Comparison of ENCODE assay signal across 9 cellular contexts in genomic region chr20:46174469-46175126, GRCh38. TPM values are rescaled to one million over a fixed set of nuclear protein-coding genes. Genes with fewer than 3 reads are reported as not detected.
DNase-seq lines count a peak whose midpoint lies in the region; ATAC-seq and TF ChIP-seq lines count a peak whose summit lies in the region.
"Had no signal": no experiment of that assay in that cellular context is flagged by ENCODE, and none has a peak within 500 bp of the region (broad histone marks: within the 10 kb centered on the region; RNA-seq: fewer than 3 reads in every experiment).

No MANE protein-coding gene starts in this region.

- no peaks in the 10 kb centered on the region for H3K9me3 Mint-ChIP-seq in HFFc6
- H3K9me3 Mint-ChIP-seq in activated naive CD8-positive, alpha-beta T cell treated with anti-CD3 and anti-CD28 coated beads, Interleukin-2, amount 10 ng/mL, durations not matched to agents 7 days and 5 days, result no peaks in the 10 kb centered on the region
- H3K9me3 Mint-ChIP-seq: dendritic cell treated with granulocyte-macrophage colony-stimulating factor and Interleukin-4, amounts not matched to agents 40 ng/mL and 50 ng/mL, for 4 days had no signal

- peak; percentile 95 for ATAC-seq in SK-N-SH treated with all-trans-retinoic acid at 6 μM for 48 hours
- peak; percentile 86 for ATAC-seq in activated naive CD8-positive, alpha-beta T cell treated with anti-CD3 and anti-CD28 coated beads, Interleukin-2, amount 10 ng/mL, durations not matched to agents 7 days and 5 days (ENCODE audit: low read depth)
- ATAC-seq in HG03039 (IDR thresholded peaks at IDR 0.05; ENCODE audit: unreplicated experiment), result no peak
- no peak for ATAC-seq in HG03159 (IDR thresholded peaks at IDR 0.05; ENCODE audit: unreplicated experiment)

- no peak overlapping the region for H3K4me3 Mint-ChIP-seq in HFFc6
- H3K4me3 Mint-ChIP-seq in activated naive CD8-positive, alpha-beta T cell treated with anti-CD3 and anti-CD28 coated beads, Interleukin-2, amount 10 ng/mL, durations not matched to agents 7 days and 5 days, result no peak overlapping the region
- H3K4me3 Mint-ChIP-seq: dendritic cell treated with granulocyte-macrophage colony-stimulating factor and Interleukin-4, amounts not matched to agents 40 ng/mL and 50 ng/mL, for 4 days had no signal

- peak overlapping the region in 1 of 2 donors; percentile 2 for H3K4me3 ChIP-seq in right atrium auricular region
- H3K4me3 ChIP-seq in skeletal muscle cell (ENCODE audit: low read depth, low read length), result no peak overlapping the region

- peak; percentile 60 for TF ChIP-seq CTCF in HFFc6 (IDR thresholded peaks at IDR 0.05)
- peak; percentile 53 to 74 for TF ChIP-seq CTCF in right atrium auricular region (IDR thresholded peaks at IDR 0.05)

- peaks cover 41% of the 10 kb centered on the region for H3K27me3 Mint-ChIP-seq in HFFc6 (ENCODE audit: insufficient read depth)
- peaks cover 46% of the 10 kb centered on the region for H3K27me3 Mint-ChIP-seq in activated naive CD8-positive, alpha-beta T cell treated with anti-CD3 and anti-CD28 coated beads, Interleukin-2, amount 10 ng/mL, durations not matched to agents 7 days and 5 days

- no peaks in the 10 kb centered on the region for H3K36me3 Mint-ChIP-seq in HFFc6 (ENCODE audit: low read depth)
- H3K36me3 Mint-ChIP-seq in activated naive CD8-positive, alpha-beta T cell treated with anti-CD3 and anti-CD28 coated beads, Interleukin-2, amount 10 ng/mL, durations not matched to agents 7 days and 5 days, result no peaks in the 10 kb centered on the region

- DNase-seq in HFFc6 (no peak), right atrium auricular region (ENCODE audit: low spot score) (peak; percentile 64), skeletal muscle cell (ENCODE audit: low read depth) (peak; percentile 0), NCI-H1048 (lab: John Stamatoyannopoulos, UW) (no peak)
- peak; percentile 80 for DNase-seq in activated naive CD8-positive, alpha-beta T cell treated with anti-CD3 and anti-CD28 coated beads, Interleukin-2, amount 10 ng/mL, durations not matched to agents 7 days and 5 days

- H3K27ac ChIP-seq in right atrium auricular region, result no peak overlapping the region

- H3K27ac Mint-ChIP-seq in HFFc6, result no peak overlapping the region
- H3K27ac Mint-ChIP-seq in activated naive CD8-positive, alpha-beta T cell treated with anti-CD3 and anti-CD28 coated beads, Interleukin-2, amount 10 ng/mL, durations not matched to agents 7 days and 5 days, result no peak overlapping the region
- H3K27ac Mint-ChIP-seq: dendritic cell treated with granulocyte-macrophage colony-stimulating factor and Interleukin-4, amounts not matched to agents 40 ng/mL and 50 ng/mL, for 4 days had no signal

- no peaks in the 10 kb centered on the region for H3K4me1 ChIP-seq in right atrium auricular region

- peaks cover 0 to 10% of the 10 kb centered on the region in 2 donors for H3K27me3 ChIP-seq in right atrium auricular region

- H3K9me3 ChIP-seq in right atrium auricular region, result no peaks in the 10 kb centered on the region

- no peaks in the 10 kb centered on the region for H3K36me3 ChIP-seq in right atrium auricular region

- H3K4me1 Mint-ChIP-seq in HFFc6 (ENCODE audit: low read depth), result no peaks in the 10 kb centered on the region
- H3K4me1 Mint-ChIP-seq in activated naive CD8-positive, alpha-beta T cell treated with anti-CD3 and anti-CD28 coated beads, Interleukin-2, amount 10 ng/mL, durations not matched to agents 7 days and 5 days, result peaks cover 3% of the 10 kb centered on the region

- POLR2A ChIA-PET in activated naive CD8-positive, alpha-beta T cell treated with anti-CD3 and anti-CD28 coated beads, Interleukin-2, amount 10 ng/mL, durations not matched to agents 7 days and 5 days (lab: Charles Lee), result no interaction called here

TF ChIP-seq in SK-N-SH treated with all-trans-retinoic acid at 6 μM for 48 hours, 23 proteins besides CTCF, POLR2A, EP300 and RAD21:
- no peak for TF ChIP-seq CSRNP3 (CRISPR knock-in tag; IDR thresholded peaks at IDR 0.05)
- no peak for TF ChIP-seq POU6F1 (CRISPR knock-in tag; IDR thresholded peaks at IDR 0.05; ENCODE audit: borderline replicate concordance, low read depth)
- TF ChIP-seq CSDC2 (CRISPR knock-in tag; IDR thresholded peaks at IDR 0.05), result no peak
- TF ChIP-seq ZNF8 (CRISPR knock-in tag; IDR thresholded peaks at IDR 0.05), result no peak
- no peak for TF ChIP-seq ZNF70 (CRISPR knock-in tag; IDR thresholded peaks at IDR 0.05)
- TF ChIP-seq ZFP30 (CRISPR knock-in tag; IDR thresholded peaks at IDR 0.05), result no peak
- TF ChIP-seq TOX (CRISPR knock-in tag; IDR thresholded peaks at IDR 0.05; ENCODE audit: borderline replicate concordance), result no peak
- TF ChIP-seq RARB (CRISPR knock-in tag; IDR thresholded peaks at IDR 0.05), result no peak
- TF ChIP-seq ZC3H10 (CRISPR knock-in tag; IDR thresholded peaks at IDR 0.05), result no peak
- no peak for TF ChIP-seq BACH2 (CRISPR knock-in tag; IDR thresholded peaks at IDR 0.05; ENCODE audit: borderline replicate concordance)
- TF ChIP-seq GLIS3 (CRISPR knock-in tag; IDR thresholded peaks at IDR 0.05), result no peak
- TF ChIP-seq ZNF565 (CRISPR knock-in tag; conservative IDR thresholded peaks at IDR 0.05; ENCODE audit: low read depth), result no peak
- TF ChIP-seq PPARA (CRISPR knock-in tag; IDR thresholded peaks at IDR 0.05; ENCODE audit: borderline replicate concordance), result no peak
- no peak for TF ChIP-seq ARNTL (CRISPR knock-in tag; IDR thresholded peaks at IDR 0.05; ENCODE audit: borderline replicate concordance, low read depth)
- TF ChIP-seq SNAI2 (CRISPR knock-in tag; IDR thresholded peaks at IDR 0.05), result no peak
- no peak for TF ChIP-seq ZFP3 (CRISPR knock-in tag; IDR thresholded peaks at IDR 0.05)
- TF ChIP-seq ESRRG (CRISPR knock-in tag; IDR thresholded peaks at IDR 0.05), result no peak
- no peak for TF ChIP-seq TCF4 (CRISPR knock-in tag; IDR thresholded peaks at IDR 0.05; ENCODE audit: borderline replicate concordance)

RNA-seq across cellular contexts. Expression of gene CD40, which starts 56.5 kb away (rescaled TPM):
- total RNA-seq in HFFc6 (2021; fragmentation: NEBNext Ultra II Directional; extraction: Animal tissue kit (Norgen Biotek cat#: 25700)), result 1 to 10 TPM in 2 of 6 experiments, under 1 TPM in 4; 0.34 to 3.6 (median 0.62) TPM
- 1 to 10 TPM; 3.0 to 3.1 TPM for total RNA-seq in activated naive CD8-positive, alpha-beta T cell treated with anti-CD3 and anti-CD28 coated beads, Interleukin-2, amount 10 ng/mL, durations not matched to agents 7 days and 5 days
- 10 to 100 TPM in 1 of 2 donors, 1 to 10 TPM in 1; 9.6 to 14.9 TPM for total RNA-seq in right atrium auricular region

Comparison
In these comparisons a context has a peak if more than half of its experiments do, and no peak if none do; other contexts are left out.
1. DNase-seq: peak in activated naive CD8-positive, alpha-beta T cell treated with anti-CD3 and anti-CD28 coated beads, Interleukin-2, amount 10 ng/mL, durations not matched to agents 7 days and 5 days (single experiment), right atrium auricular region (single experiment) and skeletal muscle cell (single experiment); none in HFFc6 (single experiment) and NCI-H1048 (single experiment).
2. ATAC-seq: peak in SK-N-SH treated with all-trans-retinoic acid at 6 μM for 48 hours (single experiment) and activated naive CD8-positive, alpha-beta T cell treated with anti-CD3 and anti-CD28 coated beads, Interleukin-2, amount 10 ng/mL, durations not matched to agents 7 days and 5 days (single experiment); none in HG03039 (single experiment) and HG03159 (single experiment).